In genomic region chr2:48693066-48693465, GRCh38 we compare ENCODE assay signal across 16 cellular contexts.
A peak's percentile ranks its signal among the peaks of the same experiment; 100 is the strongest.
DNase-seq lines count a peak whose midpoint lies in the region; ATAC-seq and TF ChIP-seq lines count a peak whose summit lies in the region.
"Had no signal": no experiment of that assay in that cellular context is flagged by ENCODE, and none has a peak within 500 bp of the region (broad histone marks: within the 10 kb centered on the region; RNA-seq: fewer than 3 reads in every experiment).

No MANE protein-coding gene starts in this region.

- TF ChIP-seq CTCF in brain microvascular endothelial cell (IDR thresholded peaks at IDR 0.05; ENCODE audit: low read depth, low read length, missing control alignments) = no peak
- TF ChIP-seq CTCF in CD14-positive monocyte (IDR thresholded peaks at IDR 0.05) = no peak

- no peaks in the 10 kb centered on the region for H3K4me1 Mint-ChIP-seq in CD14-positive monocyte
- no peaks in the 10 kb centered on the region for H3K4me1 Mint-ChIP-seq in effector memory CD8-positive, alpha-beta T cell (ENCODE audit: low read depth in 2 of 2)

- H2BK120ac ChIP-seq in mesendoderm (ENCODE audit: low read depth, low read length) = no peak overlapping the region

- H2AK5ac ChIP-seq in mesendoderm (ENCODE audit: low read length) = no peak overlapping the region

- H4K8ac ChIP-seq in mesendoderm (ENCODE audit: low read depth, low read length) = no peak overlapping the region

- no peak overlapping the region for H3K9ac ChIP-seq in HUES48 (ENCODE audit: low read depth, low read length)
- H3K9ac ChIP-seq in mesendoderm (ENCODE audit: low read length) = no peak overlapping the region

- H3K4me3 ChIP-seq in HUES48 (ENCODE audit: low read depth, low read length) (no peak overlapping the region), brain microvascular endothelial cell (ENCODE audit: low read depth, low read length) (no peak overlapping the region), mesendoderm (ENCODE audit: low read length) (no peak overlapping the region)
- H3K4me3 ChIP-seq: MG63 had no signal

- no peak overlapping the region for H3K56ac ChIP-seq in mesendoderm (ENCODE audit: low read length)

- no peak overlapping the region for H2BK15ac ChIP-seq in mesendoderm (replicated peaks; ENCODE audit: low read depth)

- ATAC-seq in effector memory CD8-positive, alpha-beta T cell (replicated peaks) = no peak
- no peak for ATAC-seq in HG03039 (IDR thresholded peaks at IDR 0.05; ENCODE audit: unreplicated experiment)
- ATAC-seq: HCT116, Panc1 had no signal

- no peaks in the 10 kb centered on the region for H3K36me3 Mint-ChIP-seq in CD14-positive monocyte
- H3K36me3 Mint-ChIP-seq in effector memory CD8-positive, alpha-beta T cell (ENCODE audit: insufficient read depth) = no peaks in the 10 kb centered on the region

- no peaks in the 10 kb centered on the region for H3K79me1 ChIP-seq in mesendoderm (ENCODE audit: low read length)

- no peak overlapping the region for H3K23ac ChIP-seq in mesendoderm (ENCODE audit: low read length)

- no peak overlapping the region for H3K27ac Mint-ChIP-seq in CD14-positive monocyte
- H3K27ac Mint-ChIP-seq in effector memory CD8-positive, alpha-beta T cell = no peak overlapping the region
- H3K27ac Mint-ChIP-seq: CD4-positive, alpha-beta T cell had no signal

- intact Hi-C loops in CD14-positive monocyte (cut with micrococcal nuclease) = no loop called here

- peak overlapping the region; percentile 80 for H3K27ac ChIP-seq in HUES48 (ENCODE audit: low read depth, low read length)
- peak overlapping the region; percentile 16 for H3K27ac ChIP-seq in brain microvascular endothelial cell
- no peak overlapping the region for H3K27ac ChIP-seq in mesendoderm (ENCODE audit: low read depth, low read length)

- no CpG with 5 or more reads among the region's 4 CpGs for WGBS in mesendoderm (ENCODE audit: extremely low coverage, insufficient coverage, low lambda C conversion rate)

- peaks cover 43% of the 10 kb centered on the region for H3K4me1 ChIP-seq in HUES48 (ENCODE audit: control insufficient read depth, insufficient read depth, low read length)
- H3K4me1 ChIP-seq in mesendoderm (ENCODE audit: control insufficient read depth, low read depth, low read length) = peaks cover 2% of the 10 kb centered on the region

- H4K5ac ChIP-seq in mesendoderm (ENCODE audit: low read length) = peak overlapping the region; percentile 5

- H3K9me3 Mint-ChIP-seq in CD14-positive monocyte = no peaks in the 10 kb centered on the region
- H3K9me3 Mint-ChIP-seq in effector memory CD8-positive, alpha-beta T cell = no peaks in the 10 kb centered on the region
- H3K9me3 Mint-ChIP-seq: CD4-positive, alpha-beta T cell had no signal

- no peaks in the 10 kb centered on the region for H3K36me3 ChIP-seq in HUES48 (ENCODE audit: control insufficient read depth, insufficient read depth, low read length)
- no peaks in the 10 kb centered on the region for H3K36me3 ChIP-seq in brain microvascular endothelial cell (replicated peaks)
- no peaks in the 10 kb centered on the region for H3K36me3 ChIP-seq in mesendoderm (ENCODE audit: control insufficient read depth, insufficient read depth, low read length)
- H3K36me3 ChIP-seq: MG63 had no signal

- H3K4me2 ChIP-seq in mesendoderm (ENCODE audit: low read length) = no peak overlapping the region

- H3K79me2 ChIP-seq in mesendoderm (ENCODE audit: control insufficient read depth, insufficient read depth, low read length) = no peaks in the 10 kb centered on the region

- no peaks in the 10 kb centered on the region for H3K9me3 ChIP-seq in HUES48 (ENCODE audit: control insufficient read depth, insufficient read depth, low read length)
- H3K9me3 ChIP-seq: MG63 had no signal

- DNase-seq in brain microvascular endothelial cell (no peak), mesendoderm (peak; percentile 71), CD14-positive monocyte (ENCODE audit: low spot score) (no peak)
- DNase-seq in stimulated activated CD4-positive, alpha-beta T cell treated with anti-CD3 and anti-CD28 coated beads, Interleukin-2, amount 100 ng/mL, for 48 hours = no peak
- no peak for DNase-seq in effector memory CD8-positive, alpha-beta T cell
- DNase-seq: Calu3; CD4-positive, alpha-beta T cell; MG63; NCI-H1092 treated with DMSO at 0.1 percent for 48 hours; NCI-H2081 treated with DMSO at 0.1 percent for 48 hours; NCI-H226; NCI-H524 treated with DMSO at 0.1 percent for 48 hours had no signal

- H3K27me3 ChIP-seq in HUES48 (ENCODE audit: control insufficient read depth, insufficient read depth, low read length) = no peaks in the 10 kb centered on the region
- no peaks in the 10 kb centered on the region for H3K27me3 ChIP-seq in brain microvascular endothelial cell (replicated peaks)
- H3K27me3 ChIP-seq in mesendoderm (ENCODE audit: insufficient read depth, low read length, poor library complexity) = no peaks in the 10 kb centered on the region
- H3K27me3 ChIP-seq: MG63 had no signal

- no peak overlapping the region for H3K18ac ChIP-seq in mesendoderm (ENCODE audit: low read length)

- H2BK5ac ChIP-seq in mesendoderm (ENCODE audit: low read length) = no peak overlapping the region

- in situ Hi-C loops in brain microvascular endothelial cell (cut with HindIII; ENCODE audit: low pct_ligation_motif_present, low sequenced_read_pairs) = no loop called here

- peaks cover 0 to 2% (median 2%) of the 10 kb centered on the region in 3 donors for H3K27me3 Mint-ChIP-seq in CD14-positive monocyte (ENCODE audit: low read depth in 3 of 3)
- H3K27me3 Mint-ChIP-seq in effector memory CD8-positive, alpha-beta T cell = peaks cover 0 to 11% of the 10 kb centered on the region in 2 donors

- no peak overlapping the region for H3K4ac ChIP-seq in mesendoderm (ENCODE audit: low read depth, low read length)

- no peak overlapping the region for H3K4me3 Mint-ChIP-seq in CD14-positive monocyte
- H3K4me3 Mint-ChIP-seq in effector memory CD8-positive, alpha-beta T cell = no peak overlapping the region
- H3K4me3 Mint-ChIP-seq: CD4-positive, alpha-beta T cell had no signal
